26 cellular contexts compared by ENCODE assay signal in genomic region chr18:69220529-69220928, GRCh38.
"Had no signal": no experiment of that assay in that cellular context is flagged by ENCODE, and none has a peak within 500 bp of the region (broad histone marks: within the 10 kb centered on the region; RNA-seq: fewer than 3 reads in every experiment).

No MANE protein-coding gene starts in this region.

- H3K4me3 Mint-ChIP-seq: activated CD4-positive, alpha-beta memory T cell treated with anti-CD3 and anti-CD28 coated beads, Interleukin-2, amount 10 ng/mL, durations not matched to agents 7 days and 5 days; activated CD8-positive, alpha-beta memory T cell treated with anti-CD3 and anti-CD28 coated beads, Interleukin-2, amount 10 ng/mL, durations not matched to agents 7 days and 5 days; activated naive CD8-positive, alpha-beta T cell treated with anti-CD3 and anti-CD28 coated beads for 36 hours had no signal

- H3K36me3 Mint-ChIP-seq: activated CD8-positive, alpha-beta memory T cell treated with anti-CD3 and anti-CD28 coated beads, Interleukin-2, amount 10 ng/mL, durations not matched to agents 7 days and 5 days; activated naive CD8-positive, alpha-beta T cell treated with anti-CD3 and anti-CD28 coated beads for 36 hours had no signal

- H3K27me3 Mint-ChIP-seq: activated CD4-positive, alpha-beta memory T cell treated with anti-CD3 and anti-CD28 coated beads, Interleukin-2, amount 10 ng/mL, durations not matched to agents 7 days and 5 days; activated CD8-positive, alpha-beta memory T cell treated with anti-CD3 and anti-CD28 coated beads, Interleukin-2, amount 10 ng/mL, durations not matched to agents 7 days and 5 days; activated naive CD8-positive, alpha-beta T cell treated with anti-CD3 and anti-CD28 coated beads for 36 hours had no signal

- ATAC-seq: activated CD8-positive, alpha-beta memory T cell treated with anti-CD3 and anti-CD28 coated beads, Interleukin-2, amount 10 ng/mL, durations not matched to agents 7 days and 5 days; Panc1 had no signal

- H3K4me3 ChIP-seq: SJCRH30, SK-N-MC had no signal

- DNase-seq: activated CD4-positive, alpha-beta memory T cell treated with anti-CD3 and anti-CD28 coated beads, Interleukin-2, amount 10 ng/mL, durations not matched to agents 7 days and 5 days; activated CD4-positive, alpha-beta T cell treated with anti-CD3 and anti-CD28 coated beads for 1 hour; activated CD4-positive, alpha-beta T cell treated with anti-CD3 and anti-CD28 coated beads for 48 hours; activated CD4-positive, CD25-positive, alpha-beta regulatory T cell; activated CD8-positive, alpha-beta memory T cell treated with anti-CD3 and anti-CD28 coated beads for 24 hours; activated CD8-positive, alpha-beta memory T cell treated with anti-CD3 and anti-CD28 coated beads, Interleukin-2, amount 10 ng/mL, durations not matched to agents 7 days and 5 days; activated CD8-positive, alpha-beta memory T cell treated with anti-CD3 and anti-CD28 coated beads, Interleukin-2, amount 50 U/mL, for 48 hours; activated effector memory CD4-positive, alpha-beta T cell treated with Interleukin-2 at 50 U/mL for 16 hours; activated naive CD4-positive, alpha-beta T cell treated with anti-CD3 and anti-CD28 coated beads, Interleukin-2, amount 50 U/mL, for 16 hours; activated naive CD8-positive, alpha-beta T cell treated with anti-CD3 and anti-CD28 coated beads for 36 hours; activated T-cell treated with anti-CD3 and anti-CD28 coated beads, Interleukin-2, amount 50 U/mL, for 48 hours; amniotic stem cell; aorta; brain microvascular endothelial cell; NCI-H1092 treated with DMSO at 0.1 percent for 48 hours; NCI-H1417 treated with DMSO at 0.1 percent for 48 hours; NCI-H187 treated with DMSO at 0.1 percent for 48 hours; NCI-H2081; NCI-H226; NCI-H524 treated with DMSO at 0.1 percent for 48 hours; SHP77; SJCRH30; T1000; WERI-Rb-1 had no signal

- H3K9me3 ChIP-seq: SJCRH30 had no signal

- H3K4me1 Mint-ChIP-seq: activated CD4-positive, alpha-beta memory T cell treated with anti-CD3 and anti-CD28 coated beads, Interleukin-2, amount 10 ng/mL, durations not matched to agents 7 days and 5 days; activated CD8-positive, alpha-beta memory T cell treated with anti-CD3 and anti-CD28 coated beads, Interleukin-2, amount 10 ng/mL, durations not matched to agents 7 days and 5 days; activated naive CD8-positive, alpha-beta T cell treated with anti-CD3 and anti-CD28 coated beads for 36 hours had no signal

- H3K27ac ChIP-seq: brain microvascular endothelial cell, SJCRH30, SK-N-MC, WERI-Rb-1 had no signal

- H3K4me1 ChIP-seq: SJCRH30 had no signal

- H3K27ac Mint-ChIP-seq: activated CD4-positive, alpha-beta memory T cell treated with anti-CD3 and anti-CD28 coated beads, Interleukin-2, amount 10 ng/mL, durations not matched to agents 7 days and 5 days; activated CD8-positive, alpha-beta memory T cell treated with anti-CD3 and anti-CD28 coated beads, Interleukin-2, amount 10 ng/mL, durations not matched to agents 7 days and 5 days; activated naive CD8-positive, alpha-beta T cell treated with anti-CD3 and anti-CD28 coated beads for 36 hours had no signal

- H3K36me3 ChIP-seq: brain microvascular endothelial cell, SJCRH30, WERI-Rb-1 had no signal

- H3K9me3 Mint-ChIP-seq: activated CD4-positive, alpha-beta memory T cell treated with anti-CD3 and anti-CD28 coated beads, Interleukin-2, amount 10 ng/mL, durations not matched to agents 7 days and 5 days; activated naive CD8-positive, alpha-beta T cell treated with anti-CD3 and anti-CD28 coated beads for 36 hours had no signal

- H3K27me3 ChIP-seq: brain microvascular endothelial cell, SJCRH30 had no signal
